Comparison of ENCODE assay signal across 1 cellular context in the genomic region with DNA sequence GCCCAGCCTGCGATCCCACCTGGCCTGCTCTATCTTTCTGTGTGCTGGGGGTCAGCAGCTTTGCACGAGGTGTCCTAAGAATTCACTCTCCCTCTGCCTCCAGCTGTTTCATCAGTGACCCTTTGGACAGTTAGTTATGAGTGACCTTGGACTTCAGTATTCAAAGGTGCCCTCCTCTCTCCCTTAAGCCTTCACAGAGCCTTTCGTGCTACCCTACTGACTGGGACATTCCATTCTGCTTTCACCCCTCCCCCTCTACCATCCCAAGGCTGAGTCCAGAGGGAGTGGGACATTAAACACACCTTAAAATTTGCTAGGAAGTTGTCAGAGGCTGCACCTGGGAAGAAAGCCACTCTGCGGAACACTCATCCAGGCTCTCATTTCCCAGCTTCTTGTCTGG.
TF ChIP-seq lines count a peak whose summit lies in the region.

No MANE protein-coding gene starts in this region.

TF ChIP-seq in IMR-90, 13 proteins besides CTCF, POLR2A, EP300 and RAD21 (continued from another document):
- TF ChIP-seq CHD1 (IDR thresholded peaks at IDR 0.05; ENCODE audit: low read depth, low read length), result no peak
- no peak for TF ChIP-seq NFE2L2 (IDR thresholded peaks at IDR 0.05; ENCODE audit: low read depth, low read length)
- no peak for TF ChIP-seq RCOR1 (IDR thresholded peaks at IDR 0.05; ENCODE audit: insufficient replicate concordance, low read length)
- TF ChIP-seq MXI1 (IDR thresholded peaks at IDR 0.05; ENCODE audit: borderline replicate concordance, low read depth, low read length), result no peak
- TF ChIP-seq MAZ (IDR thresholded peaks at IDR 0.05; ENCODE audit: borderline replicate concordance, low read depth, low read length), result no peak
